21 cellular contexts compared by ENCODE assay signal in the genomic region with DNA sequence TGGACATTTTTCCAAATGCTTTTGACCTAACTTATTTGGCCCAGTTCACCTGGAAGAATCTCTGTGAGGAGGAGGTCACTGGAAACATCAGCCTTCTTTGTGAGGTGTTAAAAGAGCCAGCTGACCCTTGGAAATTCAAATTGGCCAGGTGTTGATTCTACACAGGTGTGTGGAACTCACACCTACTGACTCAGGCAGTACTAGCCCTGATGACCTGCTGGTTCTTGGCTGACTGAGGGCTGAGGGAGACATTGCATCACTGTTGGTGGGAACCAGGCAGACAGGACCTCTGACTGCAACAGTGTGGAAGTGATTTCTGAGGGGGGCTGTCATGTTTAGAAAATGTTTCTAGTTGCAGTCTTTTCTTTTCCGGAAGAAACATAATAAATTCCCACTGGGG.
"Had no signal": no experiment of that assay in that cellular context is flagged by ENCODE, and none has a peak within 500 bp of the region (broad histone marks: within the 10 kb centered on the region; RNA-seq: fewer than 3 reads in every experiment).

No MANE protein-coding gene starts in this region.

- H3K27me3 Mint-ChIP-seq: dendritic cell treated with granulocyte-macrophage colony-stimulating factor and Interleukin-4, amounts not matched to agents 40 ng/mL and 50 ng/mL, for 4 days; effector memory CD8-positive, alpha-beta T cell had no signal

- H3K4me1 ChIP-seq: foreskin keratinocyte, right atrium auricular region, stomach, transverse colon had no signal

- ATAC-seq: effector memory CD8-positive, alpha-beta T cell; foreskin keratinocyte; left colon; left ventricle myocardium superior; natural killer cell had no signal

- H3K4me3 Mint-ChIP-seq: dendritic cell treated with granulocyte-macrophage colony-stimulating factor and Interleukin-4, amounts not matched to agents 40 ng/mL and 50 ng/mL, for 4 days; effector memory CD8-positive, alpha-beta T cell; mesothelial cell of epicardium; natural killer cell; neural crest cell had no signal

- H3K4me3 ChIP-seq: right atrium auricular region, sigmoid colon, skin epidermis, stomach, thoracic aorta, transverse colon had no signal

- H3K4me1 Mint-ChIP-seq: natural killer cell had no signal

- H3K27ac Mint-ChIP-seq: dendritic cell treated with granulocyte-macrophage colony-stimulating factor and Interleukin-4, amounts not matched to agents 40 ng/mL and 50 ng/mL, for 4 days; effector memory CD8-positive, alpha-beta T cell; mesothelial cell of epicardium; natural killer cell had no signal

- H3K36me3 ChIP-seq: right atrium auricular region, sigmoid colon, stomach, thoracic aorta, transverse colon had no signal

- H3K36me3 Mint-ChIP-seq: mesothelial cell of epicardium had no signal

- H3K27me3 ChIP-seq: foreskin keratinocyte, right atrium auricular region, sigmoid colon, stomach, transverse colon had no signal

- DNase-seq: effector memory CD8-positive, alpha-beta T cell; erythroblast; foreskin keratinocyte; head of caudate nucleus; hippocampal formation; left colon; left ventricle myocardium superior; natural killer cell; sigmoid colon; stimulated activated CD4-positive, alpha-beta T cell treated with anti-CD3 and anti-CD28 coated beads, Interleukin-2, amount 100 ng/mL, for 24 hours; stimulated activated CD4-positive, alpha-beta T cell treated with anti-CD3 and anti-CD28 coated beads, Interleukin-4, amount 100 ng/mL, for 4 hours; stimulated activated naive CD4-positive, alpha-beta T cell; stomach; substantia nigra; transverse colon had no signal

- H3K27ac ChIP-seq: foreskin keratinocyte, right atrium auricular region, sigmoid colon, skin epidermis, stomach, thoracic aorta, transverse colon had no signal
